Comparison of ENCODE assay signal across 22 cellular contexts in the genomic region with DNA sequence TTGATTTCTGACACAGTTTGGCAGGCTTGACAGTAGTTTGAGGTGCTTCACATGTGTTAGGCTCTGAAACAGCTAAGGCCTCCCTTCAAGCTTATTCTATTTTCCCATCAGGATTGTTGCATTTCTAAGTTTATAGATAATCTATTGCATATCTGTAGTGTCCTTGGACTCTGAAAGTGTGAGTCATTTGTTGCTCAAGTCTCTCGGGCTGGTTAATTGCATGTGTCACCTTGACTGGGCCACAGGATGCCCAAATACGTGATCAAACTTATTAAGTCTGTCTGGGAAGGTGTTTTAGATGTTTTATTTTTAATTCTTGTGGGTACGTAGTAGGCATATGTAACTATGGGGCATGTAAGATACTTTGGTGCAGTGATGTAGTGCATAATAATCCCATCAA.
"Had no signal": no experiment of that assay in that cellular context is flagged by ENCODE, and none has a peak within 500 bp of the region (broad histone marks: within the 10 kb centered on the region; RNA-seq: fewer than 3 reads in every experiment).

No MANE protein-coding gene starts in this region.

- H3K27ac ChIP-seq: SJSA1, SK-N-MC had no signal

- H3K27me3 ChIP-seq: MG63, SJSA1 had no signal

- H3K4me1 ChIP-seq: SJSA1 had no signal

- H3K4me3 ChIP-seq: MG63, SJSA1, SK-N-MC had no signal

- H3K36me3 ChIP-seq: MG63, SJSA1 had no signal

- ATAC-seq: HepG2 had no signal

- DNase-seq: IMR-90, Karpas-422, KG1, MG63, NCI-H1092, NCI-H1436, NCI-H187, NCI-H2029, NCI-H2081 treated with DMSO at 0.1 percent for 48 hours, NCI-H2171, NCI-H226, NCI-H446, NCI-H510A, NCI-H524 treated with DMSO at 0.1 percent for 48 hours, NCI-H69, NCI-H774, Right ventricle myocardium superior, RPMI8226, SIG-M5 had no signal
